In genomic region chr3:64355473-64355872, GRCh38 we compare ENCODE assay signal across 8 cellular contexts.
DNase-seq lines count a peak whose midpoint lies in the region; ATAC-seq and TF ChIP-seq lines count a peak whose summit lies in the region.
"Had no signal": no experiment of that assay in that cellular context is flagged by ENCODE, and none has a peak within 500 bp of the region (broad histone marks: within the 10 kb centered on the region; RNA-seq: fewer than 3 reads in every experiment).

No MANE protein-coding gene starts in this region.

- H3K4me1 Mint-ChIP-seq in HFFc6 (ENCODE audit: low read depth) = peaks cover 55% of the 10 kb centered on the region

- H3K27me3 Mint-ChIP-seq in HFFc6 (ENCODE audit: insufficient read depth) = peaks cover 2% of the 10 kb centered on the region

- H3K27me3 ChIP-seq in SJSA1 (replicated peaks) (no peaks in the 10 kb centered on the region), left ventricle myocardium inferior (ENCODE audit: low read depth) (no peaks in the 10 kb centered on the region)

- no peaks in the 10 kb centered on the region for H3K9me3 Mint-ChIP-seq in HFFc6

- peak overlapping the region; percentile 89 for H3K27ac ChIP-seq in SJSA1
- H3K27ac ChIP-seq in left ventricle myocardium inferior (replicated peaks) = peak overlapping the region; percentile 48
- peak overlapping the region in 11 of 21 experiments; percentile 0 to 65 (median 24) for H3K27ac ChIP-seq in skin epidermis

- H3K4me1 ChIP-seq in SJSA1 (replicated peaks) = peaks cover 82% of the 10 kb centered on the region
- peaks cover 27% of the 10 kb centered on the region for H3K4me1 ChIP-seq in left ventricle myocardium inferior

- ATAC-seq in HG03521 (IDR thresholded peaks at IDR 0.05; ENCODE audit: unreplicated experiment) = no peak

- intact Hi-C loops in left ventricle myocardium inferior (cut with micrococcal nuclease) = no loop called here

- H3K4me3 ChIP-seq in SJSA1 (no peak overlapping the region), left ventricle myocardium inferior (no peak overlapping the region), skin epidermis (no peak overlapping the region)

- no peaks in the 10 kb centered on the region for H3K9me3 ChIP-seq in SJSA1 (replicated peaks)
- H3K9me3 ChIP-seq in left ventricle myocardium inferior (replicated peaks) = no peaks in the 10 kb centered on the region

- peak; percentile 12 for DNase-seq in HFFc6
- peak in 1 of 2 experiments; percentile 21 for DNase-seq in SJSA1 (ENCODE audit: low read depth in 1 of 2, low spot score in 2 of 2)
- DNase-seq in left ventricle myocardium inferior = no peak
- DNase-seq in NCI-H1436 treated with DMSO at 0.1 percent for 48 hours (lab: John Stamatoyannopoulos, UW) = no peak
- no peak for DNase-seq in stimulated activated CD4-positive, alpha-beta T cell treated with anti-CD3 and anti-CD28 coated beads, Interleukin-2, amount 100 ng/mL, for 48 hours
- DNase-seq: NCI-H146 had no signal

- H3K36me3 ChIP-seq in SJSA1 (no peaks in the 10 kb centered on the region), left ventricle myocardium inferior (no peaks in the 10 kb centered on the region)

- TF ChIP-seq CTCF in HFFc6 (IDR thresholded peaks at IDR 0.05) = no peak
- no peak for TF ChIP-seq CTCF in left ventricle myocardium inferior (IDR thresholded peaks at IDR 0.05; ENCODE audit: borderline replicate concordance)

- H3K27ac Mint-ChIP-seq in HFFc6 = peak overlapping the region; percentile 62

- H3K36me3 Mint-ChIP-seq in HFFc6 (ENCODE audit: low read depth) = no peaks in the 10 kb centered on the region

- no peak overlapping the region for H3K4me3 Mint-ChIP-seq in HFFc6

Comparison
In these comparisons a context has a peak if more than half of its experiments do, and no peak if none do; other contexts are left out.
1. H3K27ac ChIP-seq: peak in every context shown above with its lines; median percentile 89 in SJSA1; 48 in left ventricle myocardium inferior; 24 in skin epidermis.